8 cellular contexts compared by ENCODE assay signal in the genomic region with DNA sequence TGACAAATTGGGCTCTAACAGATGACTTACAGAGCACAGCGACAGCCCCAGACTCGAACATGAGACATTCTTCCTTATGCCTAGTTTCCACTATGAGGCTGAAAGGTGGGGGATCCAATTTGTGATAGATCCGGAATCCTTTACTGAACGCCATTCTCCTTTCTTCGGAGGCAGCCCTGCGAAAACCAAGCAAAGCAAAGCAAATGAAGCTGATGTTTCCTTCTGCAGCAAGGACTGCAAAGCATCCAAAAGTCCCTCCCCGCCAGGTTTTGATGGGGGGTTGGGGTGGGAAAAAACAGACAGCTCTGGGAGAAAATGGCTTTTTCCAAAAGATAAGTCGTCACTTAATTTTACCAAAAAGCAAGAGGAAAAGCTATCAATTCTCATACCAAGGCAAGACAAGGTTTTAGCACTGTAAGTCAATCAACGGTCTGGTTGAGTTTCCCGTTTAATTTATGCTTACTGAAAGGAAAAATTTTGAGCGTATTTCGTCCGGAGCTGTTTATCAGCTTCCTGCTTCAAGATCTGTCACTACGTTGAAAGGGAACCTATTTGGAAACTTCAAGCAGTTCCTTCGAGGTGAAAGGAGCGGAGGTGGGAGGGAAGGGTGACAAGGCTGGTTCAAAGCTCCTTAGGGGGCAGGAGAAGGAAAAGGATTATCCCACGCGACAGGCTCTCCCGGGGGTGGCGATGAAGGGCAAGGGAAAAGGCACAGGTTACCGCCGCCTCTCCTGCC. TPM values are rescaled to one million over a fixed set of nuclear protein-coding genes. Genes with fewer than 3 reads are reported as not detected.
DNase-seq lines count a peak whose midpoint lies in the region; ATAC-seq and TF ChIP-seq lines count a peak whose summit lies in the region.

No MANE protein-coding gene starts in this region.

- peaks cover 6% of the 10 kb centered on the region for H3K36me3 Mint-ChIP-seq in endothelial cell (ENCODE audit: low read depth, unreplicated experiment)

- H3K4me1 Mint-ChIP-seq in endothelial cell (ENCODE audit: unreplicated experiment), result peaks cover 25% of the 10 kb centered on the region

- peak overlapping the region; percentile 91 for H3K27ac Mint-ChIP-seq in endothelial cell (ENCODE audit: unreplicated experiment)

- H3K36me3 ChIP-seq in transverse colon, result peaks cover 0 to 7% (median 0%) of the 10 kb centered on the region in 4 donors

- TF ChIP-seq EP300 in transverse colon (IDR thresholded peaks at IDR 0.05; ENCODE audit: low read depth), result no peak

- peak overlapping the region; percentile 78 for H3K4me3 ChIP-seq in WI38 (ENCODE audit: low read depth, low read length)
- peak overlapping the region; percentile 59 to 93 (median 83) for H3K4me3 ChIP-seq in transverse colon

- TF ChIP-seq CTCF in WI38 (IDR thresholded peaks at IDR 0.05; ENCODE audit: low read depth, low read length), result no peak
- TF ChIP-seq CTCF in endothelial cell (IDR thresholded peaks at IDR 0.05; ENCODE audit: unreplicated experiment), result no peak
- TF ChIP-seq CTCF in transverse colon (IDR thresholded peaks at IDR 0.05), result no peak

- in situ Hi-C loops in transverse colon (cut with MboI; ENCODE audit: low pct_ligation_motif_present in 1 of 4, low pct_unique_long_range_greater_than_20kb in 1 of 4, low sequenced_read_pairs in 3 of 4), result no loop called here

- H3K27me3 ChIP-seq in transverse colon, result no peaks in the 10 kb centered on the region

- H3K9me3 ChIP-seq in transverse colon, result no peaks in the 10 kb centered on the region

- H3K27me3 Mint-ChIP-seq in endothelial cell (ENCODE audit: unreplicated experiment), result peaks cover 8% of the 10 kb centered on the region

- ATAC-seq in GM18520 (IDR thresholded peaks at IDR 0.05; ENCODE audit: unreplicated experiment), result no peak

- intact Hi-C loops in transverse colon (cut with DNase I; ENCODE audit: low total_unique reads), result no loop called here

- TF ChIP-seq POLR2A in transverse colon (IDR thresholded peaks at IDR 0.05), result no peak

- H3K4me1 ChIP-seq in transverse colon, result peaks cover 5 to 24% (median 11%) of the 10 kb centered on the region in 4 donors

- peak overlapping the region; percentile 99 for H3K4me3 Mint-ChIP-seq in endothelial cell (ENCODE audit: unreplicated experiment)

- H3K9me3 Mint-ChIP-seq in endothelial cell (ENCODE audit: unreplicated experiment), result no peaks in the 10 kb centered on the region

- WGBS in transverse colon (ENCODE audit: low coverage in 1 of 2), 2 donors, result 2 to 5% methylated on average over 19 to 22 of the region's 22 CpGs

- H3K27ac ChIP-seq in transverse colon, result peak overlapping the region; percentile 91 to 96 (median 94)

- peak; percentile 48 for DNase-seq in NCI-H345 treated with DMSO at 0.1 percent for 48 hours (lab: John Stamatoyannopoulos, UW; ENCODE audit: unreplicated experiment)
- DNase-seq in NCI-H345 (lab: John Stamatoyannopoulos, UW), result no peak
- DNase-seq in M059J (ENCODE audit: low read depth), result peak; percentile 67
- peak; percentile 33 for DNase-seq in endothelial cell (ENCODE audit: low spot score)
- peak; percentile 57 for DNase-seq in midbrain (lab: John Stamatoyannopoulos, UW)
- DNase-seq in transverse colon, result peak; percentile 42

RNA-seq across cellular contexts. Expression of a gene that starts 0.9 kb away (rescaled TPM):
- total RNA-seq in M059J (2014; rRNA removed; shearing (Covaris generic)), result 11.2 and 16.7 TPM in 2 replicates
- total RNA-seq in endothelial cell (ENCODE audit: unreplicated experiment) (23.0 TPM), transverse colon (10 to 100 TPM in 3 of 4 donors, 1 to 10 TPM in 1; 9.8 to 18.0 (median 15.9) TPM)

RNA-seq across cellular contexts. Expression of a gene that starts 44.6 kb away (rescaled TPM):
- 10.6 and 13.3 TPM in 2 replicates for total RNA-seq in M059J (2014; rRNA removed; shearing (Covaris generic))
- total RNA-seq in endothelial cell (ENCODE audit: unreplicated experiment) (51.5 TPM), transverse colon (10 to 100 TPM; 29.4 to 92.1 (median 54.2) TPM)
